Comparison of ENCODE assay signal across 1 cellular context in the genomic region with DNA sequence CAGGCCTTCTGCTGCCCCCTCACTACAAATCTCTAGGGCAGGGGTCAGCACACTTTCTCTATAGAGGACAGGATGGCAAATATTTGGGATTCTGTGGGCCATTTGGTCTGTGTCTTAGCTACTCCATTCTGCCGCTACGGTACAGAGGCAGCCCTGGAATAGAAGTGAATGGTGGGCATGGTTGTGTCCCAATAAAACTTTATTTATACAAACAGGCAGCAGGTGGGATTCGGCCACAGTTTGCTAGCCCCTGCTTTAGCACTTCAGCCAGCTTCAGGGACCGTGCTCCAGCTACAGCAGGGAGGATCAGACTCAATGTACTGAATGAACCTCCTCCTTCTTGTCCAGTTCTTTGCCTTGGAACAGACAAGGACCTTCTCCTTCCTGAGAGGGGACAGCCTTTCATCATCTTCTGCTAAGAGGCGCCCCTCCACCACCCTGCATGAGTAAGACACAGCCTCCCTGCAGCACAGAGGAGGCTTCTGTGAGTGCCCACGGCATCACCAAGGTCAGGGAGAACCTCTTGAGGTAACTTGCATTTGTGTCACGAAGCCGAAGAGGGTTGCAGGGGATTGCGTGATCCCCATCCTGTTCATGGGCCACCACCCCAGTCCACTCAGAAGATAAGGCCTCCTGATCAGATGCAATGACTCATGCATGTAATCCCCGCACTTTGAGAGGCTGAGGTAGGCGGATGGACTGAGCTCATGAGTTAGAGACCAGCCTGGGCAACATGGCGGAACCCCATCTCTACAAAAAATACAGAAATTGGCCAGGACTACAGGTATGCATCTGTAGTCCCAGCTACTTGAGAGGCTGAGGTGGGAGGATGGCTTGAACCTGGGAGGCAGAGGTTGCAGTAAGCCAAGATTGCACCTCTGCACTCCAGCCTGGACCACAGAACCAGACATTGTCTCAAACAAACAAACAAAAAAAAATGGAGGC.
TF ChIP-seq lines count a peak whose summit lies in the region.

No MANE protein-coding gene starts in this region.

TF ChIP-seq in GM12878, 131 proteins besides CTCF, POLR2A, EP300 and RAD21:
- TF ChIP-seq SIN3A (IDR thresholded peaks at IDR 0.05; ENCODE audit: low read depth, low read length) (peak; percentile 14; the same call in 1 of the 2 replicates), BHLHE40 (IDR thresholded peaks at IDR 0.05; ENCODE audit: borderline replicate concordance in 1 of 2, low read depth in 2 of 2, low read length in 1 of 2) (no peak)
- TF ChIP-seq, protein P1, sequence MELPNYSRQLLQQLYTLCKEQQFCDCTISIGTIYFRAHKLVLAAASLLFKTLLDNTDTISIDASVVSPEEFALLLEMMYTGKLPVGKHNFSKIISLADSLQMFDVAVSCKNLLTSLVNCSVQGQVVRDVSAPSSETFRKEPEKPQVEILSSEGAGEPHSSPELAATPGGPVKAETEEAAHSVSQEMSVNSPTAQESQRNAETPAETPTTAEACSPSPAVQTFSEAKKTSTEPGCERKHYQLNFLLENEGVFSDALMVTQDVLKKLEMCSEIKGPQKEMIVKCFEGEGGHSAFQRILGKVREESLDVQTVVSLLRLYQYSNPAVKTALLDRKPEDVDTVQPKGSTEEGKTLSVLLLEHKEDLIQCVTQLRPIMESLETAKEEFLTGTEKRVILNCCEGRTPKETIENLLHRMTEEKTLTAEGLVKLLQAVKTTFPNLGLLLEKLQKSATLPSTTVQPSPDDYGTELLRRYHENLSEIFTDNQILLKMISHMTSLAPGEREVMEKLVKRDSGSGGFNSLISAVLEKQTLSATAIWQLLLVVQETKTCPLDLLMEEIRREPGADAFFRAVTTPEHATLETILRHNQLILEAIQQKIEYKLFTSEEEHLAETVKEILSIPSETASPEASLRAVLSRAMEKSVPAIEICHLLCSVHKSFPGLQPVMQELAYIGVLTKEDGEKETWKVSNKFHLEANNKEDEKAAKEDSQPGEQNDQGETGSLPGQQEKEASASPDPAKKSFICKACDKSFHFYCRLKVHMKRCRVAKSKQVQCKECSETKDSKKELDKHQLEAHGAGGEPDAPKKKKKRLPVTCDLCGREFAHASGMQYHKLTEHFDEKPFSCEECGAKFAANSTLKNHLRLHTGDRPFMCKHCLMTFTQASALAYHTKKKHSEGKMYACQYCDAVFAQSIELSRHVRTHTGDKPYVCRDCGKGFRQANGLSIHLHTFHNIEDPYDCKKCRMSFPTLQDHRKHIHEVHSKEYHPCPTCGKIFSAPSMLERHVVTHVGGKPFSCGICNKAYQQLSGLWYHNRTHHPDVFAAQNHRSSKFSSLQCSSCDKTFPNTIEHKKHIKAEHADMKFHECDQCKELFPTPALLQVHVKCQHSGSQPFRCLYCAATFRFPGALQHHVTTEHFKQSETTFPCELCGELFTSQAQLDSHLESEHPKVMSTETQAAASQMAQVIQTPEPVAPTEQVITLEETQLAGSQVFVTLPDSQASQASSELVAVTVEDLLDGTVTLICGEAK (IDR thresholded peaks at IDR 0.05; ENCODE audit: borderline replicate concordance): peak; percentile 93
